In genomic region chr17:17112628-17113200, GRCh38 we compare ENCODE assay signal across 27 cellular contexts.
DNase-seq lines count a peak whose midpoint lies in the region; ATAC-seq and TF ChIP-seq lines count a peak whose summit lies in the region.
"Had no signal": no experiment of that assay in that cellular context is flagged by ENCODE, and none has a peak within 500 bp of the region (broad histone marks: within the 10 kb centered on the region; RNA-seq: fewer than 3 reads in every experiment).

No MANE protein-coding gene starts in this region.

- peaks cover 2% of the 10 kb centered on the region for H3K27me3 Mint-ChIP-seq in neural progenitor cell (ENCODE audit: insufficient read depth, low read depth)
- H3K27me3 Mint-ChIP-seq in CD8-positive, alpha-beta T cell (ENCODE audit: low read depth), result no peaks in the 10 kb centered on the region
- H3K27me3 Mint-ChIP-seq in activated CD4-positive, alpha-beta T cell treated with anti-CD3 and anti-CD28 coated beads for 36 hours, result no peaks in the 10 kb centered on the region
- H3K27me3 Mint-ChIP-seq: activated CD4-positive, alpha-beta T cell treated with anti-CD3 and anti-CD28 coated beads, Interleukin-2, amount 10 ng/mL, durations not matched to agents 24 days and 14 days had no signal

- H3K27ac Mint-ChIP-seq in neural progenitor cell, result no peak overlapping the region
- H3K27ac Mint-ChIP-seq in CD8-positive, alpha-beta T cell, result no peak overlapping the region
- no peak overlapping the region for H3K27ac Mint-ChIP-seq in activated CD4-positive, alpha-beta T cell treated with anti-CD3 and anti-CD28 coated beads for 36 hours
- H3K27ac Mint-ChIP-seq: activated CD4-positive, alpha-beta T cell treated with anti-CD3 and anti-CD28 coated beads, Interleukin-2, amount 10 ng/mL, durations not matched to agents 24 days and 14 days had no signal

- DNase-seq in left ventricle myocardium superior, result peak; percentile 21
- DNase-seq in left cardiac atrium, result no peak
- DNase-seq in RWPE1 (ENCODE audit: low spot score), result no peak
- DNase-seq in neural progenitor cell (ENCODE audit: low spot score), result peak; percentile 20
- no peak for DNase-seq in NCI-H69 (lab: John Stamatoyannopoulos, UW)
- DNase-seq in CD8-positive, alpha-beta T cell, result no peak
- no peak for DNase-seq in activated CD4-positive, alpha-beta T cell treated with anti-CD3 and anti-CD28 coated beads for 36 hours
- DNase-seq: activated CD4-positive, alpha-beta T cell treated with anti-CD3 and anti-CD28 coated beads, Interleukin-2, amount 10 ng/mL, durations not matched to agents 24 days and 14 days; activated CD8-positive, alpha-beta memory T cell treated with anti-CD3 and anti-CD28 coated beads for 24 hours; activated effector memory CD4-positive, alpha-beta T cell treated with Interleukin-2 at 50 U/mL for 16 hours; amygdala; brain microvascular endothelial cell; DMS79 treated with DMSO at 0.1 percent for 48 hours; GF-D8; mesendoderm; NCI-H1417 treated with DMSO at 0.1 percent for 48 hours; NCI-H2081 treated with DMSO at 0.1 percent for 48 hours; NCI-H345; NCI-H748 treated with DMSO at 0.1 percent for 48 hours; stimulated activated CD4-positive, alpha-beta T cell treated with anti-CD3 and anti-CD28 coated beads, Interleukin-12 subunit alpha, Interleukin-12 subunit beta, amount 100 ng/mL, for 4 hours; stimulated activated CD4-positive, alpha-beta T cell treated with anti-CD3 and anti-CD28 coated beads, Interleukin-4, amount 100 ng/mL, for 24 hours; substantia nigra had no signal

- H3K4me3 ChIP-seq in neural progenitor cell, result no peak overlapping the region
- no peak overlapping the region for H3K4me3 ChIP-seq in CD8-positive, alpha-beta T cell (ENCODE audit: low read depth, low read length)
- H3K4me3 ChIP-seq: left lung had no signal

- peaks cover 33% of the 10 kb centered on the region for H4K20me1 ChIP-seq in neural progenitor cell (ENCODE audit: low read depth)

- ATAC-seq in left ventricle myocardium superior (no peak), left cardiac atrium (no peak), HG02840 (IDR thresholded peaks at IDR 0.05; ENCODE audit: low FRiP score, unreplicated experiment) (no peak)
- no peak for ATAC-seq in CD8-positive, alpha-beta T cell
- ATAC-seq in activated CD4-positive, alpha-beta T cell treated with anti-CD3 and anti-CD28 coated beads for 36 hours, result no peak
- ATAC-seq: activated naive CD4-positive, alpha-beta T cell treated with anti-CD3 and anti-CD28 coated beads, Interleukin-2, amount 50 U/mL, for 72 hours; left lung; sciatic nerve had no signal

- no peak overlapping the region for H3K4me2 ChIP-seq in neural progenitor cell

- H3K9ac ChIP-seq in neural progenitor cell, result no peak overlapping the region

- peaks cover 23% of the 10 kb centered on the region for H3K4me1 Mint-ChIP-seq in neural progenitor cell
- H3K4me1 Mint-ChIP-seq in CD8-positive, alpha-beta T cell (ENCODE audit: low read depth), result peaks cover 77% of the 10 kb centered on the region
- peaks cover 68% of the 10 kb centered on the region for H3K4me1 Mint-ChIP-seq in activated CD4-positive, alpha-beta T cell treated with anti-CD3 and anti-CD28 coated beads for 36 hours

- intact Hi-C loops in left ventricle myocardium superior (cut with micrococcal nuclease) (no loop called here), left cardiac atrium (cut with DNase I) (loop anchor here in 1 of 2 donors (10.0 kb wide), 1 partner anchor 108 kb away; no protein-coding TSS in a partner anchor)
- intact Hi-C loops in CD8-positive, alpha-beta T cell (cut with DNase I, micrococcal nuclease), result no loop called here
- intact Hi-C loops in activated CD4-positive, alpha-beta T cell treated with anti-CD3 and anti-CD28 coated beads for 36 hours (cut with DNase I, micrococcal nuclease), result no loop called here

- no peaks in the 10 kb centered on the region for H3K9me3 ChIP-seq in neural progenitor cell (ENCODE audit: low read depth)
- no peaks in the 10 kb centered on the region for H3K9me3 ChIP-seq in CD8-positive, alpha-beta T cell (ENCODE audit: low read length)
- H3K9me3 ChIP-seq: left lung, neutrophil had no signal

- CTCF ChIA-PET in RWPE1 (lab: Yijun Ruan, JAX), result interaction anchor here (0.6 kb wide), 1 partner anchor 50 kb away, joined by 3 read pairs; no protein-coding TSS in a partner anchor
- CTCF ChIA-PET in CD8-positive, alpha-beta T cell (lab: Charles Lee), result no interaction called here
- CTCF ChIA-PET in activated CD4-positive, alpha-beta T cell treated with anti-CD3 and anti-CD28 coated beads for 36 hours (lab: Charles Lee), result interaction anchor here (1.2 kb wide), 1 partner anchor 19 kb away, joined by 5 read pairs; no protein-coding TSS in a partner anchor

- H3K9me3 Mint-ChIP-seq in neural progenitor cell, result no peaks in the 10 kb centered on the region
- H3K9me3 Mint-ChIP-seq in CD8-positive, alpha-beta T cell, result no peaks in the 10 kb centered on the region
- no peaks in the 10 kb centered on the region for H3K9me3 Mint-ChIP-seq in activated CD4-positive, alpha-beta T cell treated with anti-CD3 and anti-CD28 coated beads for 36 hours (ENCODE audit: low read depth)
- H3K9me3 Mint-ChIP-seq: activated CD4-positive, alpha-beta T cell treated with anti-CD3 and anti-CD28 coated beads, Interleukin-2, amount 10 ng/mL, durations not matched to agents 24 days and 14 days; activated naive CD4-positive, alpha-beta T cell treated with anti-CD3 and anti-CD28 coated beads, Interleukin-2, amount 50 U/mL, for 72 hours had no signal

- no peaks in the 10 kb centered on the region for H3K27me3 ChIP-seq in neural progenitor cell
- no peaks in the 10 kb centered on the region for H3K27me3 ChIP-seq in CD8-positive, alpha-beta T cell (ENCODE audit: insufficient read depth, low read length)
- H3K27me3 ChIP-seq: brain microvascular endothelial cell, left lung, neutrophil had no signal

- H3K4me3 Mint-ChIP-seq in neural progenitor cell, result no peak overlapping the region
- no peak overlapping the region for H3K4me3 Mint-ChIP-seq in CD8-positive, alpha-beta T cell
- H3K4me3 Mint-ChIP-seq in activated CD4-positive, alpha-beta T cell treated with anti-CD3 and anti-CD28 coated beads for 36 hours, result no peak overlapping the region
- H3K4me3 Mint-ChIP-seq: activated CD4-positive, alpha-beta T cell treated with anti-CD3 and anti-CD28 coated beads, Interleukin-2, amount 10 ng/mL, durations not matched to agents 24 days and 14 days had no signal

- TF ChIP-seq CTCF in RWPE1 (conservative IDR thresholded peaks at IDR 0.05; ENCODE audit: low read depth) (no peak), neural progenitor cell (IDR thresholded peaks at IDR 0.05) (no peak)
- no peak for TF ChIP-seq CTCF in CD8-positive, alpha-beta T cell (IDR thresholded peaks at IDR 0.05)

- H3K36me3 ChIP-seq in neural progenitor cell, result no peaks in the 10 kb centered on the region
- H3K36me3 ChIP-seq in CD8-positive, alpha-beta T cell (ENCODE audit: insufficient read depth, low read length), result no peaks in the 10 kb centered on the region
- H3K36me3 ChIP-seq: left lung, neutrophil had no signal

- H3K27ac ChIP-seq in RWPE1 (peak overlapping the region; percentile 53), neural progenitor cell (no peak overlapping the region)
- H3K27ac ChIP-seq in CD8-positive, alpha-beta T cell (ENCODE audit: low read depth, low read length), result no peak overlapping the region
- H3K27ac ChIP-seq: brain microvascular endothelial cell, left lung, neutrophil had no signal

- no peaks in the 10 kb centered on the region for H3F3A ChIP-seq in neural progenitor cell (ENCODE audit: low read depth)

- peaks cover 42% of the 10 kb centered on the region for H3K79me2 ChIP-seq in neural progenitor cell (ENCODE audit: low read depth)

- H3K36me3 Mint-ChIP-seq in neural progenitor cell, result peaks cover 2% of the 10 kb centered on the region
- H3K36me3 Mint-ChIP-seq in CD8-positive, alpha-beta T cell, result no peaks in the 10 kb centered on the region
- H3K36me3 Mint-ChIP-seq in activated CD4-positive, alpha-beta T cell treated with anti-CD3 and anti-CD28 coated beads for 36 hours (ENCODE audit: low read depth), result no peaks in the 10 kb centered on the region
- H3K36me3 Mint-ChIP-seq: activated naive CD4-positive, alpha-beta T cell treated with anti-CD3 and anti-CD28 coated beads, Interleukin-2, amount 50 U/mL, for 72 hours had no signal

- H3K4me1 ChIP-seq in neural progenitor cell, result peaks cover 23% of the 10 kb centered on the region
- H3K4me1 ChIP-seq in CD8-positive, alpha-beta T cell (ENCODE audit: insufficient read depth, low read length), result peaks cover 55% of the 10 kb centered on the region

- H2AFZ ChIP-seq in neural progenitor cell (replicated peaks), result no peak overlapping the region

- POLR2A ChIA-PET in RWPE1 (lab: Yijun Ruan, JAX; ENCODE audit: low non-redundant PET), result no interaction called here
- POLR2A ChIA-PET in CD8-positive, alpha-beta T cell (lab: Charles Lee), result interaction anchor here (1.1 kb wide), 1 partner anchor 13 kb away, joined by 3 read pairs; no protein-coding TSS in a partner anchor
- POLR2A ChIA-PET in activated CD4-positive, alpha-beta T cell treated with anti-CD3 and anti-CD28 coated beads for 36 hours (lab: Charles Lee), result no interaction called here

Comparison
In these comparisons a context has a peak if more than half of its experiments do, and no peak if none do; other contexts are left out.
1. DNase-seq: peak in left ventricle myocardium superior (single experiment) and neural progenitor cell (single experiment); none in left cardiac atrium (single experiment), RWPE1 (single experiment), NCI-H69 (single experiment), CD8-positive, alpha-beta T cell (0 of 7) and activated CD4-positive, alpha-beta T cell treated with anti-CD3 and anti-CD28 coated beads for 36 hours (single experiment).